ENCODE assay signal across 1 cellular context in the genomic region with DNA sequence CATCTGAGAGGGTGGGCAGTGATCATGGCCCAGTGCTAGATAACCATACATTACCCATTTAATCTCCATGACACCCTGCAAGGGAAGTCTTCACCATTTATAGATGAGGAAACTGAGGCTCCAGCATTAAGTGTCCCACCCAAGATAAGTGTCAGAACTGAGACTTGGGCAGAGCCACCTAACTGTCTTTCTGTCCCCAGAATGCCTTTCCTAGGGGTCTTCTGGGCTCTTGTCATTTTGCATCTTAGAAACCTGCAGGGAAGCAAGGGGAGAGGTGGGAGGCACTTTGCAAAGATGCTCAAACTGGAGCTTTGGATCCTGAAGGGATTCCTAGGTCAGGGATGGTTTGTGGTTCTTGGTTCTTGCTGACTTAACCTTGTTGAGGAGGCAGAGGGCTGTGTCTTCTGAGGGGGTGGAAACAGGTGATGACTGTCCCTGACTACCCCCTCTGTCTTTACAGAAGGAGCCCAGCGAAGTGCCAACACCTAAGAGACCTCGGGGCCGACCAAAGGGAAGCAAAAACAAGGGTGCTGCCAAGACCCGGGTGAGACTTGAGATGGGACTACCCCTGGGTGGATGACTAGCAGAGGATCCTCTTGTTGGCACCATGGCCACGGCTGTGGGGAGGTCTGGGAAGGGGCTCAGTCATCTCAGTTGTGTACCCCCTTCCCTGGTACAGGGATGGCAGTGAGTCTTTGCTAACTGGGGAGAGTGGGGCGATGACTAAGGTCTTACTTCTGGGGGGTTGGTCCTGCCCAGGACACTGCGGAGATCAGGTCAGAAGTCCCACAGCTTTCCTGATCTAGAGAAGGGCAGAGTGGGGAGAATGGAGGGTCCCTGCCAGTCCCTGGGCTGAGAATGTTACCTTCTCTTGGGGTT.
A peak's percentile ranks its signal among the peaks of the same experiment; 100 is the strongest.
TF ChIP-seq lines count a peak whose summit lies in the region.

No MANE protein-coding gene starts in this region.

TF ChIP-seq in K562, 482 proteins besides CTCF, POLR2A, EP300 and RAD21:
- TF ChIP-seq, protein P1, sequence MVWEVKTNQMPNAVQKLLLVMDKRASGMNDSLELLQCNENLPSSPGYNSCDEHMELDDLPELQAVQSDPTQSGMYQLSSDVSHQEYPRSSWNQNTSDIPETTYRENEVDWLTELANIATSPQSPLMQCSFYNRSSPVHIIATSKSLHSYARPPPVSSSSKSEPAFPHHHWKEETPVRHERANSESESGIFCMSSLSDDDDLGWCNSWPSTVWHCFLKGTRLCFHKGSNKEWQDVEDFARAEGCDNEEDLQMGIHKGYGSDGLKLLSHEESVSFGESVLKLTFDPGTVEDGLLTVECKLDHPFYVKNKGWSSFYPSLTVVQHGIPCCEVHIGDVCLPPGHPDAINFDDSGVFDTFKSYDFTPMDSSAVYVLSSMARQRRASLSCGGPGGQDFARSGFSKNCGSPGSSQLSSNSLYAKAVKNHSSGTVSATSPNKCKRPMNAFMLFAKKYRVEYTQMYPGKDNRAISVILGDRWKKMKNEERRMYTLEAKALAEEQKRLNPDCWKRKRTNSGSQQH (CRISPR knock-in tag; IDR thresholded peaks at IDR 0.05): 0 out of 2 replicates have a peak, but pooled peaks have one; percentile 26
- no peak for TF ChIP-seq NRF1 (conservative IDR thresholded peaks at IDR 0.05 in 1 of 2, IDR thresholded peaks at IDR 0.05 in 1 of 2)
- no peak for TF ChIP-seq NCOR1 (IDR thresholded peaks at IDR 0.05)
- no peak for TF ChIP-seq TSC22D4 (tag; IDR thresholded peaks at IDR 0.05)
- TF ChIP-seq CREM (IDR thresholded peaks at IDR 0.05; ENCODE audit: low read depth): no peak
- peak; percentile 20; the same call in 1 of the 2 replicates for TF ChIP-seq EGR1 (conservative IDR thresholded peaks at IDR 0.05)
- TF ChIP-seq ZNF407 (IDR thresholded peaks at IDR 0.05; ENCODE audit: low read depth): no peak
- no peak for TF ChIP-seq SETDB1 (IDR thresholded peaks at IDR 0.05; ENCODE audit: low read length)
- TF ChIP-seq POLR2AphosphoS5 (IDR thresholded peaks at IDR 0.05; ENCODE audit: control insufficient read depth, insufficient read depth, low read depth, low read length): peak; percentile 51; the same call in 1 of the 2 replicates
- TF ChIP-seq, protein P2, sequence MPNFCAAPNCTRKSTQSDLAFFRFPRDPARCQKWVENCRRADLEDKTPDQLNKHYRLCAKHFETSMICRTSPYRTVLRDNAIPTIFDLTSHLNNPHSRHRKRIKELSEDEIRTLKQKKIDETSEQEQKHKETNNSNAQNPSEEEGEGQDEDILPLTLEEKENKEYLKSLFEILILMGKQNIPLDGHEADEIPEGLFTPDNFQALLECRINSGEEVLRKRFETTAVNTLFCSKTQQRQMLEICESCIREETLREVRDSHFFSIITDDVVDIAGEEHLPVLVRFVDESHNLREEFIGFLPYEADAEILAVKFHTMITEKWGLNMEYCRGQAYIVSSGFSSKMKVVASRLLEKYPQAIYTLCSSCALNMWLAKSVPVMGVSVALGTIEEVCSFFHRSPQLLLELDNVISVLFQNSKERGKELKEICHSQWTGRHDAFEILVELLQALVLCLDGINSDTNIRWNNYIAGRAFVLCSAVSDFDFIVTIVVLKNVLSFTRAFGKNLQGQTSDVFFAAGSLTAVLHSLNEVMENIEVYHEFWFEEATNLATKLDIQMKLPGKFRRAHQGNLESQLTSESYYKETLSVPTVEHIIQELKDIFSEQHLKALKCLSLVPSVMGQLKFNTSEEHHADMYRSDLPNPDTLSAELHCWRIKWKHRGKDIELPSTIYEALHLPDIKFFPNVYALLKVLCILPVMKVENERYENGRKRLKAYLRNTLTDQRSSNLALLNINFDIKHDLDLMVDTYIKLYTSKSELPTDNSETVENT (CRISPR knock-in tag; IDR thresholded peaks at IDR 0.05): 0 out of 2 replicates have a peak, but pooled peaks have one; percentile 55
- TF ChIP-seq SRF (CRISPR knock-in tag; IDR thresholded peaks at IDR 0.05): no peak
- no peak for TF ChIP-seq STAT5A (IDR thresholded peaks at IDR 0.05; ENCODE audit: borderline replicate concordance, low read length)
- no peak for TF ChIP-seq STAT6 (CRISPR knock-in tag; IDR thresholded peaks at IDR 0.05)
